ENCODE assay signal across 8 cellular contexts in the genomic region with DNA sequence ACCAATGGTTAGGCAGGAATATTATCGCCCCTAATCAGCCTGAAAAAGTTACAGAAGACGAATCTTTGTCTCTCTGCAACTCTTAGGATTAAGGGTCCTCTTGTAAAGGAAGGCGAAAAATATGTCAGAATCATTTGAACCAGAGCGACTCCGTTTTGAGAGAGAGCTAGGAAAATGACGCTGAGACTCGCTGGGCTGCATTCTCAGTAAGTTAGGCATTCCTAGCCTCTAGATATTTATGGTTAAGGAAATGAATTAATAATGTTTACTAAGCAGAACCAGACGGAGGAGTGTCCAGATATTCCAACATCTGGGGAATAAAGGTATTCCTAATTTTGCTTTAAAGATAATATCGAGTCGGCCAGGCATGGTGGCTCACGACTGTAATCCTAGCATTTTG. TPM values are rescaled to one million over a fixed set of nuclear protein-coding genes. Genes with fewer than 3 reads are reported as not detected.
DNase-seq lines count a peak whose midpoint lies in the region; ATAC-seq and TF ChIP-seq lines count a peak whose summit lies in the region.

No MANE protein-coding gene starts in this region.

- 95 to 97% methylated on average over 11 of the region's 11 CpGs for WGBS in heart right ventricle, 2 donors
- 84% methylated on average over 11 of the region's 11 CpGs for WGBS in urinary bladder

- peak overlapping the region; percentile 90 for H3K4me3 Mint-ChIP-seq in activated T-helper 17 cell treated with anti-CD3 and anti-CD28 coated beads, Interleukin-2, amount 50 U/mL, for 72 hours
- peak overlapping the region; percentile 91 for H3K4me3 Mint-ChIP-seq in memory B cell

- DNase-seq in heart right ventricle (no peak), Right ventricle myocardium superior (no peak), memory B cell (ENCODE audit: low spot score in 2 of 2) (no peak), DMS114 treated with DMSO at 0.1 percent for 48 hours (lab: John Stamatoyannopoulos, UW; ENCODE audit: unreplicated experiment) (no peak), islet precursor cell (no peak)

- H3K27ac ChIP-seq in heart right ventricle (no peak overlapping the region), urinary bladder (ENCODE audit: low read depth) (no peak overlapping the region)

- H3K4me1 Mint-ChIP-seq in activated T-helper 17 cell treated with anti-CD3 and anti-CD28 coated beads, Interleukin-2, amount 50 U/mL, for 72 hours: peaks cover 4% of the 10 kb centered on the region
- H3K4me1 Mint-ChIP-seq in memory B cell: peaks cover 5% of the 10 kb centered on the region

- H3K36me3 ChIP-seq in heart right ventricle (no peaks in the 10 kb centered on the region), urinary bladder (ENCODE audit: insufficient read depth) (no peaks in the 10 kb centered on the region)

- intact Hi-C loops in heart right ventricle (cut with DNase I) (no loop called here), Right ventricle myocardium superior (cut with DNase I) (no loop called here)

- no peaks in the 10 kb centered on the region for H3K9me3 Mint-ChIP-seq in activated T-helper 17 cell treated with anti-CD3 and anti-CD28 coated beads, Interleukin-2, amount 50 U/mL, for 72 hours
- no peaks in the 10 kb centered on the region for H3K9me3 Mint-ChIP-seq in memory B cell

- H3K27me3 Mint-ChIP-seq in activated T-helper 17 cell treated with anti-CD3 and anti-CD28 coated beads, Interleukin-2, amount 50 U/mL, for 72 hours: no peaks in the 10 kb centered on the region
- H3K27me3 Mint-ChIP-seq in memory B cell: no peaks in the 10 kb centered on the region

- no peaks in the 10 kb centered on the region for H3K9me3 ChIP-seq in heart right ventricle

- peak overlapping the region in 8 of 10 donors; percentile 56 to 96 (median 72) for H3K4me3 ChIP-seq in heart right ventricle
- H3K4me3 ChIP-seq in urinary bladder (ENCODE audit: low read depth, low read length): peak overlapping the region; percentile 50

- H3K4me1 ChIP-seq in heart right ventricle (peaks cover 0 to 11% (median 0%) of the 10 kb centered on the region in 9 donors), urinary bladder (ENCODE audit: insufficient read depth) (no peaks in the 10 kb centered on the region)

- H3K27me3 ChIP-seq in heart right ventricle: no peaks in the 10 kb centered on the region

- TF ChIP-seq CTCF in heart right ventricle (IDR thresholded peaks at IDR 0.05): no peak

- peak overlapping the region; percentile 84 for H3K27ac Mint-ChIP-seq in activated T-helper 17 cell treated with anti-CD3 and anti-CD28 coated beads, Interleukin-2, amount 50 U/mL, for 72 hours
- H3K27ac Mint-ChIP-seq in memory B cell: no peak overlapping the region

- peaks cover 13% of the 10 kb centered on the region for H3K36me3 Mint-ChIP-seq in activated T-helper 17 cell treated with anti-CD3 and anti-CD28 coated beads, Interleukin-2, amount 50 U/mL, for 72 hours (ENCODE audit: low read depth)
- H3K36me3 Mint-ChIP-seq in memory B cell: no peaks in the 10 kb centered on the region

- no peak for ATAC-seq in heart right ventricle
- no peak for ATAC-seq in Right ventricle myocardium superior (ENCODE audit: poor library complexity)
- ATAC-seq in activated T-helper 17 cell treated with anti-CD3 and anti-CD28 coated beads, Interleukin-2, amount 50 U/mL, for 72 hours (replicated peaks): no peak
- no peak for ATAC-seq in memory B cell (ENCODE audit: low read depth)
- no peak for ATAC-seq in esophagus mucosa

RNA-seq across cellular contexts. Expression of a gene that starts 0.8 kb away (rescaled TPM):
- total RNA-seq in heart right ventricle (under 1 TPM; 0.15 to 0.85 (median 0.45) TPM), Right ventricle myocardium superior (0.32 TPM), urinary bladder (15.0 TPM), esophagus mucosa (2.2 TPM)
- polyA plus RNA-seq in heart right ventricle (under 1 TPM; 0.30 to 0.44 TPM), urinary bladder (1.2 TPM)
- total RNA-seq in activated T-helper 17 cell treated with anti-CD3 and anti-CD28 coated beads, Interleukin-2, amount 50 U/mL, for 72 hours: 10 to 100 TPM; 12.4 to 13.4 TPM
